8 cellular contexts compared by ENCODE assay signal in the genomic region with DNA sequence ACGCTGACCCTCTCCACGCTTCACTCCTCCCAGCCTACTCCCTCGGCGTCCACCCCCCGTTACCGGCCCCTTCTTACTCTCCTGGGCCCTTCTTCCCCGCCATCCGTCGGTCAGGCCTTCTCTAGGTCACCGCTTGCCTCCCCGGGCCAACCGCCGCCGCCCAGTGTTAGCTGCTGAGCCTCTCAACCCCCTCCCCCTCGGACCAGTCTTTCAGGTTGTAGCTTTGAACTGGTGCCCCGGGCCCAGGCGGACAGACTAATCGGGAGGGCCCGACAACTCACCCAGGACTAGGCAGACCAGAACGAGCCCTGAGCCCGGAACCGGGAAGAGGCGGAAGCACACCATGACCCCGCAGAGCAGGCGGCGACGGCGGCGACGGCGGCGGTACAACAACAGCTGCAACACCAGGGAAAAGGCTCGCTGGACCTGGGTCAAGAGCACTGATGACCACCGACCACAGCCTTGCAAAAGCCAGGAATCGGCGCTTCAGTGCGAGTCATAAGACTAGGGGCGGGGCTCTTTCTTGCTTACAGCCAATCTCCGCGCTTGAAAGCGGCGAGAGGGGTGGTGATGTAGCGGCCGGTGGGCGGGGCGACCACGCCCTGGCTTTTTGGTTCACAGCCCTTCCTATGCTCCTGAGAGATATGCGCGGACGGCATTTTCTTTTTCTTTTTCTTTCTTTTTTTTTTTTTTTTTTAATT. TPM values are rescaled to one million over a fixed set of nuclear protein-coding genes. Genes with fewer than 3 reads are reported as not detected.
DNase-seq lines count a peak whose midpoint lies in the region; ATAC-seq and TF ChIP-seq lines count a peak whose summit lies in the region.

LAMP2 (minus strand) TSS at position 472 of the 701 bp plus-strand sequence; CDS start at position 345, 127 bp downstream.

- no peak for TF ChIP-seq CTCF in HFF-Myc (IDR thresholded peaks at IDR 0.05; ENCODE audit: low read depth, low read length, missing control alignments)
- TF ChIP-seq CTCF in foreskin keratinocyte (conservative IDR thresholded peaks at IDR 0.05): no peak

- H3K9me3 ChIP-seq in SJSA1 (replicated peaks) (no peaks in the 10 kb centered on the region), neuron (ENCODE audit: low read length) (no peaks in the 10 kb centered on the region)

- 0 out of 2 replicates have a peak, but pooled peaks cover 3% of the 10 kb centered on the region for H3K4me1 ChIP-seq in SJSA1 (replicated peaks)
- H3K4me1 ChIP-seq in foreskin keratinocyte: no peaks in the 10 kb centered on the region
- no peaks in the 10 kb centered on the region for H3K4me1 ChIP-seq in neuron (ENCODE audit: insufficient read depth, low read length)

- H3K4me3 ChIP-seq in HFF-Myc (replicated peaks; ENCODE audit: low read depth, low read length) (peak within 1 kb of the TSS; percentile 65), SJSA1 (peak within 1 kb of the TSS; percentile 81), neuron (ENCODE audit: low read length) (peak within 1 kb of the TSS; percentile 87)

- H3K27ac ChIP-seq in SJSA1 (peak within 1 kb of the TSS; percentile 89), foreskin keratinocyte (peak within 1 kb of the TSS; percentile 82)

- ATAC-seq in foreskin keratinocyte: peak; percentile 96

- H3K27me3 ChIP-seq in SJSA1 (replicated peaks) (no peaks in the 10 kb centered on the region), foreskin keratinocyte (no peaks in the 10 kb centered on the region), neuron (ENCODE audit: insufficient read depth, low read length) (no peaks in the 10 kb centered on the region)

- H2AFZ ChIP-seq in neuron (ENCODE audit: low read depth, low read length): peak within 1 kb of the TSS; percentile 15

- H3K36me3 ChIP-seq in SJSA1 (peaks cover 3% of the 10 kb centered on the region; the same call in 1 of the 2 replicates), neuron (ENCODE audit: insufficient read depth, low read length) (no peaks in the 10 kb centered on the region)

- DNase-seq in GM03348 (ENCODE audit: low spot score): peak; percentile 91
- DNase-seq in HFF-Myc (ENCODE audit: extremely low read depth, low read depth): peak; percentile 45
- DNase-seq in MV-4-11 (lab: John Stamatoyannopoulos, UW): peak; percentile 85
- peak; percentile 81 to 87 for DNase-seq in SJSA1 (ENCODE audit: low read depth in 1 of 2, low spot score in 2 of 2)
- peak; percentile 21 to 71 (median 40) for DNase-seq in activated naive CD4-positive, alpha-beta T cell (lab: John Stamatoyannopoulos, UW)
- DNase-seq in foreskin keratinocyte: peak; percentile 53 to 64
- peak; percentile 85 for DNase-seq in stromal cell of bone marrow (ENCODE audit: low read depth)

RNA-seq across cellular contexts. Expression of gene LAMP2, which starts in this region (rescaled TPM):
- 63.2 and 125 TPM in 2 replicates for total RNA-seq in SJSA1 (2014; rRNA removed; shearing (Covaris generic))
- 88.7 and 96.4 TPM in 2 replicates for total RNA-seq in foreskin keratinocyte
- polyA plus RNA-seq in foreskin keratinocyte: 42.3 and 44.8 TPM in 2 replicates

Comparison
In these comparisons a context has a peak if more than half of its experiments do, and no peak if none do; other contexts are left out.
1. Peak in every context shown above with its lines: DNase-seq, ATAC-seq, H3K4me3 ChIP-seq and H3K27ac ChIP-seq.
2. DNase-seq: peak in every context shown above with its lines; median percentile 91 in GM03348; 85 in MV-4-11; 85 in stromal cell of bone marrow; 84 in SJSA1; 58 in foreskin keratinocyte; 45 in HFF-Myc; 40 in activated naive CD4-positive, alpha-beta T cell.